ENCODE assay signal across 17 cellular contexts in genomic region chr6:142386657-142387056, GRCh38.
"Had no signal": no experiment of that assay in that cellular context is flagged by ENCODE, and none has a peak within 500 bp of the region (broad histone marks: within the 10 kb centered on the region; RNA-seq: fewer than 3 reads in every experiment).

No MANE protein-coding gene starts in this region.

- H3K9me3 ChIP-seq: colonic mucosa, mucosa of descending colon, ovary, upper lobe of left lung, uterus had no signal

- DNase-seq: colonic mucosa; dermis blood vessel endothelial cell; erythroblast; foreskin melanocyte; head of caudate nucleus; left colon; mucosa of descending colon; naive thymus-derived CD8-positive, alpha-beta T cell; nucleus accumbens; ovary; small intestine; stimulated activated CD4-positive, alpha-beta T cell treated with anti-CD3 and anti-CD28 coated beads, Interleukin-12 subunit alpha, Interleukin-12 subunit beta, amount 100 ng/mL, for 4 hours; stimulated activated naive CD4-positive, alpha-beta T cell treated with Interleukin-2 at 50 U/mL for 16 hours; uterus had no signal

- H2AFZ ChIP-seq: hepatocyte had no signal

- H3K27me3 ChIP-seq: colonic mucosa, hepatocyte, ovary, upper lobe of left lung, uterus had no signal

- H3K27ac ChIP-seq: colonic mucosa, hepatocyte, ovary, upper lobe of left lung, uterus had no signal

- H3K4me2 ChIP-seq: hepatocyte had no signal

- ATAC-seq: left colon; mucosa of descending colon; naive thymus-derived CD8-positive, alpha-beta T cell; right cardiac atrium had no signal

- H3K79me2 ChIP-seq: hepatocyte had no signal

- H3K36me3 ChIP-seq: colonic mucosa, ovary, upper lobe of left lung had no signal

- H3K4me3 ChIP-seq: colonic mucosa, hepatocyte, mucosa of descending colon, ovary, upper lobe of left lung, uterus had no signal

- H3K4me1 ChIP-seq: colonic mucosa, upper lobe of left lung, uterus had no signal
